Comparison of ENCODE assay signal across 13 cellular contexts in genomic region chr22:20424937-20425587, GRCh38. TPM values are rescaled to one million over a fixed set of nuclear protein-coding genes. Genes with fewer than 3 reads are reported as not detected.
DNase-seq lines count a peak whose midpoint lies in the region; TF ChIP-seq lines count a peak whose summit lies in the region.
"Had no signal": no experiment of that assay in that cellular context is flagged by ENCODE, and none has a peak within 500 bp of the region (broad histone marks: within the 10 kb centered on the region; RNA-seq: fewer than 3 reads in every experiment).

No MANE protein-coding gene starts in this region.

- DNase-seq in stimulated activated CD4-positive, alpha-beta T cell treated with anti-CD3 and anti-CD28 coated beads, Interleukin-12 subunit alpha, Interleukin-12 subunit beta, amount 100 ng/mL, for 4 hours, result peak; percentile 21
- DNase-seq in stimulated activated CD4-positive, alpha-beta T cell treated with anti-CD3 and anti-CD28 coated beads, Interleukin-2, amount 100 ng/mL, for 48 hours, result no peak
- DNase-seq in chondrocyte (ENCODE audit: low spot score) (peak; percentile 87), uterus (peak; percentile 51 to 53), mesenteric fat pad (ENCODE audit: low spot score) (no peak), NOMO-1 (lab: John Stamatoyannopoulos, UW; ENCODE audit: unreplicated experiment in 2 of 2) (no peak), NCI-H187 (lab: John Stamatoyannopoulos, UW) (no peak)
- DNase-seq: CD4-positive, CD25-positive, alpha-beta regulatory T cell; gastrocnemius medialis; GOT3; natural killer cell had no signal

- intact Hi-C loops in uterus (cut with DNase I; ENCODE audit: low total_unique reads), result no loop called here

- H3K4me1 ChIP-seq in liver (ENCODE audit: control insufficient read depth in 4 of 4, insufficient read depth in 4 of 4, low read length in 3 of 4) (peaks cover 11 to 36% (median 20%) of the 10 kb centered on the region in 4 donors), uterus (peaks cover 0 to 14% of the 10 kb centered on the region in 2 donors)

- 53% methylated on average over 61 of the region's 61 CpGs for WGBS in liver

- H3K4me3 Mint-ChIP-seq in chondrocyte (ENCODE audit: unreplicated experiment), result no peak overlapping the region

- H3K27me3 ChIP-seq in liver (ENCODE audit: control insufficient read depth in 4 of 4, insufficient read depth in 4 of 4, low read length in 3 of 4), result peaks cover 0 to 10% (median 1%) of the 10 kb centered on the region in 4 donors
- no peaks in the 10 kb centered on the region for H3K27me3 ChIP-seq in uterus
- H3K27me3 ChIP-seq: gastrocnemius medialis had no signal

- TF ChIP-seq RAD21 in liver (IDR thresholded peaks at IDR 0.05), result no peak

- no peaks in the 10 kb centered on the region for H3K27me3 Mint-ChIP-seq in chondrocyte (ENCODE audit: low read depth)

- H3K36me3 Mint-ChIP-seq in chondrocyte (ENCODE audit: low read depth), result peaks cover 16% of the 10 kb centered on the region
- H3K36me3 Mint-ChIP-seq: activated naive CD4-positive, alpha-beta T cell treated with anti-CD3 and anti-CD28 coated beads, Interleukin-2, amount 50 U/mL, for 72 hours; natural killer cell had no signal

- no peak for TF ChIP-seq POLR2A in uterus (IDR thresholded peaks at IDR 0.05)

- H3K9me3 Mint-ChIP-seq in chondrocyte (ENCODE audit: low read depth), result no peaks in the 10 kb centered on the region
- H3K9me3 Mint-ChIP-seq: activated naive CD4-positive, alpha-beta T cell treated with anti-CD3 and anti-CD28 coated beads, Interleukin-2, amount 50 U/mL, for 72 hours; natural killer cell had no signal

- no peak overlapping the region for H3K27ac Mint-ChIP-seq in chondrocyte (ENCODE audit: unreplicated experiment)
- H3K27ac Mint-ChIP-seq: activated naive CD4-positive, alpha-beta T cell treated with anti-CD3 and anti-CD28 coated beads, Interleukin-2, amount 50 U/mL, for 72 hours; CD4-positive, CD25-positive, alpha-beta regulatory T cell; natural killer cell had no signal

- no peaks in the 10 kb centered on the region for H3K36me3 ChIP-seq in liver (ENCODE audit: control insufficient read depth in 4 of 4, insufficient read depth in 3 of 4, low read depth in 1 of 4, low read length in 3 of 4)
- H3K36me3 ChIP-seq in uterus, result no peaks in the 10 kb centered on the region
- H3K36me3 ChIP-seq: gastrocnemius medialis had no signal

- TF ChIP-seq CTCF in chondrocyte (IDR thresholded peaks at IDR 0.05), result no peak
- TF ChIP-seq CTCF in liver (IDR thresholded peaks at IDR 0.05; ENCODE audit: low read depth, low read length, missing input control), result no peak
- TF ChIP-seq CTCF in uterus (IDR thresholded peaks at IDR 0.05), result no peak

- peak overlapping the region in 1 of 3 donors; percentile 23 for H3K4me3 ChIP-seq in liver (ENCODE audit: low read depth in 1 of 3, low read length in 3 of 3)
- H3K4me3 ChIP-seq in uterus, result no peak overlapping the region
- H3K4me3 ChIP-seq: gastrocnemius medialis had no signal

- H3K9me3 ChIP-seq in liver (ENCODE audit: control insufficient read depth in 4 of 4, low read length in 3 of 4) (no peaks in the 10 kb centered on the region), uterus (no peaks in the 10 kb centered on the region)
- H3K9me3 ChIP-seq: gastrocnemius medialis had no signal

- H3K27ac ChIP-seq in liver (ENCODE audit: low read depth in 1 of 2, low read length in 2 of 2) (no peak overlapping the region), uterus (peak overlapping the region in 1 of 2 donors; percentile 61)
- H3K27ac ChIP-seq: gastrocnemius medialis had no signal

- H3K9ac ChIP-seq in liver (ENCODE audit: low read depth in 1 of 2, low read length in 2 of 2), result no peak overlapping the region

- H3K4me1 Mint-ChIP-seq in chondrocyte (ENCODE audit: low read depth), result peaks cover 17% of the 10 kb centered on the region

TF ChIP-seq in liver, 16 proteins besides CTCF, POLR2A, EP300 and RAD21:
- TF ChIP-seq ATF3 (IDR thresholded peaks at IDR 0.05) (no peak), HNF4G (IDR thresholded peaks at IDR 0.05) (no peak), SP1 (IDR thresholded peaks at IDR 0.05) (peak; percentile 39)

RNA-seq across cellular contexts. Expression of gene SCARF2, which starts 12.6 kb away (rescaled TPM):
- total RNA-seq in chondrocyte, result 56.5 to 88.8 TPM (median 86.5 TPM) in 3 replicates
- 1 to 10 TPM; 1.7 to 2.0 TPM for total RNA-seq in liver
- polyA plus RNA-seq in liver, result 1 to 10 TPM in 1 of 2 donors, under 1 TPM in 1; 0.15 to 1.7 TPM
- total RNA-seq in uterus, result 10 to 100 TPM; 22.9 to 84.5 (median 30.1) TPM
- 21.1 TPM for total RNA-seq in mesenteric fat pad

RNA-seq across cellular contexts. Expression of gene ZNF74, which starts 31.1 kb away (rescaled TPM):
- 12.7 to 15.7 TPM (median 13.6 TPM) in 3 replicates for total RNA-seq in chondrocyte
- total RNA-seq in liver, result 1 to 10 TPM; 3.8 to 5.0 TPM
- 1 to 10 TPM in 1 of 2 donors, under 1 TPM in 1; 0.99 to 2.3 TPM for polyA plus RNA-seq in liver
- 10 to 100 TPM in 3 of 4 donors, 1 to 10 TPM in 1; 8.2 to 32.0 (median 10.8) TPM for total RNA-seq in uterus
- 5.2 TPM for total RNA-seq in mesenteric fat pad

Comparison
In these comparisons a context has a peak if more than half of its experiments do, and no peak if none do; other contexts are left out.
1. DNase-seq: peak in stimulated activated CD4-positive, alpha-beta T cell treated with anti-CD3 and anti-CD28 coated beads, Interleukin-12 subunit alpha, Interleukin-12 subunit beta, amount 100 ng/mL, for 4 hours (single experiment), chondrocyte (single experiment) and uterus (2 of 2); none in stimulated activated CD4-positive, alpha-beta T cell treated with anti-CD3 and anti-CD28 coated beads, Interleukin-2, amount 100 ng/mL, for 48 hours (0 of 2), mesenteric fat pad (single experiment), NOMO-1 (0 of 2) and NCI-H187 (0 of 2).